ENCODE assay signal across 9 cellular contexts in genomic region chrX:111445485-111445884, GRCh38. TPM values are rescaled to one million over a fixed set of nuclear protein-coding genes. Genes with fewer than 3 reads are reported as not detected.
DNase-seq lines count a peak whose midpoint lies in the region; ATAC-seq, FAIRE-seq and TF ChIP-seq lines count a peak whose summit lies in the region.
"Had no signal": no experiment of that assay in that cellular context is flagged by ENCODE, and none has a peak within 500 bp of the region (broad histone marks: within the 10 kb centered on the region; RNA-seq: fewer than 3 reads in every experiment).

No MANE protein-coding gene starts in this region.

- H2AFZ ChIP-seq in HCT116 (ENCODE audit: low read depth, low read length, poor library complexity, severe bottlenecking) = no peak overlapping the region

- DNase-seq in HCT116 (ENCODE audit: low read depth, low spot score) = peak; percentile 15
- peak; percentile 35 for DNase-seq in NCI-H2171 (lab: John Stamatoyannopoulos, UW)
- DNase-seq in astrocyte of the cerebellum (ENCODE audit: low read depth) = peak; percentile 24
- peak; percentile 55 for DNase-seq in left kidney (ENCODE audit: low read depth, low spot score)
- DNase-seq in COLO668 (lab: John Stamatoyannopoulos, UW; ENCODE audit: unreplicated experiment) = no peak
- no peak for DNase-seq in GOT3 (lab: John Stamatoyannopoulos, UW)
- DNase-seq in activated T-cell treated with anti-CD3 and anti-CD28 coated beads, Interleukin-2, amount 50 U/mL, for 72 hours = no peak

- no peak overlapping the region for H3K27ac ChIP-seq in HCT116 (ENCODE audit: low read depth, low read length)

- no peaks in the 10 kb centered on the region for H4K20me1 ChIP-seq in HCT116 (ENCODE audit: insufficient read depth)

- no peaks in the 10 kb centered on the region for H3K4me1 Mint-ChIP-seq in activated T-cell treated with anti-CD3 and anti-CD28 coated beads, Interleukin-2, amount 50 U/mL, for 72 hours (ENCODE audit: low read depth)

- TF ChIP-seq RAD21 in HCT116 (IDR thresholded peaks at IDR 0.05; ENCODE audit: low read depth) = peak; percentile 39

- CTCF ChIA-PET in HCT116 (lab: Charles Lee) = interaction anchor here (1.0 to 1.3 kb wide), 2 partner anchors 11 to 277 kb away, joined by 3 read pairs; no protein-coding TSS in a partner anchor

- no peaks in the 10 kb centered on the region for H3K36me3 Mint-ChIP-seq in activated T-cell treated with anti-CD3 and anti-CD28 coated beads, Interleukin-2, amount 50 U/mL, for 72 hours (ENCODE audit: insufficient read depth in 2 of 2)

- no TSS peak for BruUV-seq in HCT116 (replicated peaks; lab: Mats Ljungman, UMichigan)

- RAD21 ChIA-PET in HCT116 (lab: Charles Lee; ENCODE audit: low non-redundant PET in 1 of 2, low total read pairs in 2 of 2, uncharacterized antibody in 2 of 2, unreplicated experiment in 2 of 2) = no interaction called here

- TF ChIP-seq CTCF in HCT116 (IDR thresholded peaks at IDR 0.05 in 2 of 3, conservative IDR thresholded peaks at IDR 0.05 in 1 of 3; ENCODE audit: borderline replicate concordance in 1 of 3, insufficient read depth in 1 of 3, low read depth in 2 of 3, low read length in 2 of 3) (peak; percentile 13 to 47 (median 23); a peak in 3 of 6 replicates), astrocyte of the cerebellum (IDR thresholded peaks at IDR 0.05; ENCODE audit: low read depth, low read length, missing control alignments) (peak; percentile 48)

- H3K4me1 ChIP-seq in HCT116 (ENCODE audit: control insufficient read depth in 1 of 2, insufficient read depth in 2 of 2, low read length in 2 of 2) = no peaks in the 10 kb centered on the region

- intact Hi-C loops in HCT116 (cut with micrococcal nuclease) = loop anchor here (2.0 kb wide), 1 partner anchor 277 kb away; no protein-coding TSS in a partner anchor

- peak; percentile 36; the same call in 1 of the 2 replicates for ATAC-seq in HCT116
- ATAC-seq in activated T-cell treated with anti-CD3 and anti-CD28 coated beads, Interleukin-2, amount 50 U/mL, for 72 hours (replicated peaks in 1 of 2) = no peak

- H3K9ac ChIP-seq in HCT116 (ENCODE audit: low read length) = no peak overlapping the region

- POLR2A ChIA-PET in HCT116 (lab: Charles Lee) = no interaction called here

- H3K27ac Mint-ChIP-seq in activated T-cell treated with anti-CD3 and anti-CD28 coated beads, Interleukin-2, amount 50 U/mL, for 72 hours = no peak overlapping the region

- TF ChIP-seq POLR2A in HCT116 (IDR thresholded peaks at IDR 0.05; ENCODE audit: borderline replicate concordance, extremely low read depth, insufficient read depth, insufficient read length) = no peak

- no peaks in the 10 kb centered on the region for H3K36me3 ChIP-seq in HCT116 (ENCODE audit: control insufficient read depth in 1 of 2, insufficient read depth in 2 of 2, low read length in 2 of 2)

- no peaks in the 10 kb centered on the region for H3K9me3 ChIP-seq in HCT116 (ENCODE audit: control insufficient read depth in 1 of 2, insufficient read depth in 1 of 2, low read depth in 1 of 2, low read length in 2 of 2)

- in situ Hi-C loops in astrocyte of the cerebellum (cut with HindIII; ENCODE audit: low sequenced_read_pairs) = no loop called here

- no peaks in the 10 kb centered on the region for H3K27me3 ChIP-seq in HCT116 (ENCODE audit: insufficient read depth, low read length)

- no peak overlapping the region for H3K4me3 Mint-ChIP-seq in activated T-cell treated with anti-CD3 and anti-CD28 coated beads, Interleukin-2, amount 50 U/mL, for 72 hours

- no peaks in the 10 kb centered on the region for H3K9me3 Mint-ChIP-seq in activated T-cell treated with anti-CD3 and anti-CD28 coated beads, Interleukin-2, amount 50 U/mL, for 72 hours

- no peaks in the 10 kb centered on the region for H3K79me2 ChIP-seq in HCT116 (ENCODE audit: insufficient read depth, low read length)

- peaks cover 56% of the 10 kb centered on the region for H3K27me3 Mint-ChIP-seq in activated T-cell treated with anti-CD3 and anti-CD28 coated beads, Interleukin-2, amount 50 U/mL, for 72 hours (ENCODE audit: low read depth)

- no peak overlapping the region for H3K4me3 ChIP-seq in HCT116 (replicated peaks in 1 of 2; ENCODE audit: low read depth in 1 of 2, low read length in 2 of 2)
- H3K4me3 ChIP-seq in astrocyte of the cerebellum (ENCODE audit: low read depth, low read length) = no peak overlapping the region

- FAIRE-seq in G401.6 (lab: Jason Lieb, UNC) = peak; percentile 95

- H3K9me2 ChIP-seq in HCT116 (ENCODE audit: insufficient read depth) = no peaks in the 10 kb centered on the region

- H3K4me2 ChIP-seq in HCT116 (ENCODE audit: low read length) = no peak overlapping the region

TF ChIP-seq in HCT116, 20 proteins besides CTCF, POLR2A, EP300 and RAD21:
- TF ChIP-seq TCF7L2 (IDR thresholded peaks at IDR 0.05; ENCODE audit: borderline replicate concordance, extremely low read depth, insufficient read depth, insufficient read length) (no peak), SP1 (IDR thresholded peaks at IDR 0.05; ENCODE audit: low read depth) (no peak), REST (IDR thresholded peaks at IDR 0.05; ENCODE audit: low read depth) (no peak), CBX3 (IDR thresholded peaks at IDR 0.05; ENCODE audit: low read depth) (no peak)

RNA-seq across cellular contexts. Expression of gene DCX, which starts 33.5 kb away (rescaled TPM):
- total RNA-seq in HCT116 (2021; ENCODE audit: unreplicated experiment) = not detected
- not detected in 2 replicates for polyA plus RNA-seq in HCT116 (2012)
- not detected for total RNA-seq in activated T-cell treated with anti-CD3 and anti-CD28 coated beads, Interleukin-2, amount 50 U/mL, for 72 hours
- total RNA-seq: activated CD8-positive, alpha-beta memory T cell treated with anti-CD3 and anti-CD28 coated beads for 36 hours had no signal

Comparison
In these comparisons a context has a peak if more than half of its experiments do, and no peak if none do; other contexts are left out.
1. DNase-seq: peak in HCT116 (single experiment), NCI-H2171 (single experiment), astrocyte of the cerebellum (single experiment) and left kidney (single experiment); none in COLO668 (single experiment), GOT3 (single experiment) and activated T-cell treated with anti-CD3 and anti-CD28 coated beads, Interleukin-2, amount 50 U/mL, for 72 hours (0 of 2).